In the genomic region with DNA sequence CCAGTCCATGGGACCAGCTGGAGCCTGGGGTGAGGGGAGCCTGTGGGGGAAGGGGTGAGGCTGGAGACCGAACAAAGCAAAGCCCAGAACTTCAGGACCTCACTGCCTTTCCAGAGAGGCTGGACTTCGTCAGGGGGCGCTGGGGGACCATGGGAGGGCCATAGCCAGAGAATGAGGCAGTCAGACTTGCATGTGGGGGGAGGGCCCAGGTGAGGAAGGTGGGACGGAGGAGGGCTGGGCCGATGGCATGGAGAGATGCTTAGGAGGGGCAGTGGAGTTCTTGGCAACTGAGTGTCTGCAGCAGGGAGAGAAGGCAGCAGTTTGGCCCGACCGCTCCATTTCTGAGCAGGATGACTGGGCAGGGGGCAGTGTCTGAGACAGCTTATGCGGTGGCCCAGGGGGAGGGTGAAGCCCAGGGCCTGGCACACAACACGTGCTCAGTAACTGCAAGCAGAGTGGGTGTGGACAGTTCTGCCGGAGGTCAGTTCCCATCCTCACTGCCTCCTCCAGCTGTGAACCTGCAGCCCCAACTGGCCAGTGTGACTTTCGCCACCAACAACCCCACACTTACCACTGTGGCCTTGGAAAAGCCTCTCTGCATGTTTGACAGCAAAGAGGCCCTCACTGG, we compare ENCODE assay signal across 1 cellular context.
TF ChIP-seq lines count a peak whose summit lies in the region.

No MANE protein-coding gene starts in this region.

TF ChIP-seq in GM23338, 12 proteins besides CTCF, POLR2A, EP300 and RAD21 (continued from another document):
- TF ChIP-seq ZNF462 (CRISPR knock-in tag; IDR thresholded peaks at IDR 0.05) (no peak), ETS1 (IDR thresholded peaks at IDR 0.05) (no peak), CREB1 (CRISPR knock-in tag; IDR thresholded peaks at IDR 0.05; ENCODE audit: low read depth) (no peak)
- TF ChIP-seq, protein P1, sequence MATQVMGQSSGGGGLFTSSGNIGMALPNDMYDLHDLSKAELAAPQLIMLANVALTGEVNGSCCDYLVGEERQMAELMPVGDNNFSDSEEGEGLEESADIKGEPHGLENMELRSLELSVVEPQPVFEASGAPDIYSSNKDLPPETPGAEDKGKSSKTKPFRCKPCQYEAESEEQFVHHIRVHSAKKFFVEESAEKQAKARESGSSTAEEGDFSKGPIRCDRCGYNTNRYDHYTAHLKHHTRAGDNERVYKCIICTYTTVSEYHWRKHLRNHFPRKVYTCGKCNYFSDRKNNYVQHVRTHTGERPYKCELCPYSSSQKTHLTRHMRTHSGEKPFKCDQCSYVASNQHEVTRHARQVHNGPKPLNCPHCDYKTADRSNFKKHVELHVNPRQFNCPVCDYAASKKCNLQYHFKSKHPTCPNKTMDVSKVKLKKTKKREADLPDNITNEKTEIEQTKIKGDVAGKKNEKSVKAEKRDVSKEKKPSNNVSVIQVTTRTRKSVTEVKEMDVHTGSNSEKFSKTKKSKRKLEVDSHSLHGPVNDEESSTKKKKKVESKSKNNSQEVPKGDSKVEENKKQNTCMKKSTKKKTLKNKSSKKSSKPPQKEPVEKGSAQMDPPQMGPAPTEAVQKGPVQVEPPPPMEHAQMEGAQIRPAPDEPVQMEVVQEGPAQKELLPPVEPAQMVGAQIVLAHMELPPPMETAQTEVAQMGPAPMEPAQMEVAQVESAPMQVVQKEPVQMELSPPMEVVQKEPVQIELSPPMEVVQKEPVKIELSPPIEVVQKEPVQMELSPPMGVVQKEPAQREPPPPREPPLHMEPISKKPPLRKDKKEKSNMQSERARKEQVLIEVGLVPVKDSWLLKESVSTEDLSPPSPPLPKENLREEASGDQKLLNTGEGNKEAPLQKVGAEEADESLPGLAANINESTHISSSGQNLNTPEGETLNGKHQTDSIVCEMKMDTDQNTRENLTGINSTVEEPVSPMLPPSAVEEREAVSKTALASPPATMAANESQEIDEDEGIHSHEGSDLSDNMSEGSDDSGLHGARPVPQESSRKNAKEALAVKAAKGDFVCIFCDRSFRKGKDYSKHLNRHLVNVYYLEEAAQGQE (IDR thresholded peaks at IDR 0.05; ENCODE audit: unreplicated experiment) = no peak
